Comparison of ENCODE assay signal across 1 cellular context in the genomic region with DNA sequence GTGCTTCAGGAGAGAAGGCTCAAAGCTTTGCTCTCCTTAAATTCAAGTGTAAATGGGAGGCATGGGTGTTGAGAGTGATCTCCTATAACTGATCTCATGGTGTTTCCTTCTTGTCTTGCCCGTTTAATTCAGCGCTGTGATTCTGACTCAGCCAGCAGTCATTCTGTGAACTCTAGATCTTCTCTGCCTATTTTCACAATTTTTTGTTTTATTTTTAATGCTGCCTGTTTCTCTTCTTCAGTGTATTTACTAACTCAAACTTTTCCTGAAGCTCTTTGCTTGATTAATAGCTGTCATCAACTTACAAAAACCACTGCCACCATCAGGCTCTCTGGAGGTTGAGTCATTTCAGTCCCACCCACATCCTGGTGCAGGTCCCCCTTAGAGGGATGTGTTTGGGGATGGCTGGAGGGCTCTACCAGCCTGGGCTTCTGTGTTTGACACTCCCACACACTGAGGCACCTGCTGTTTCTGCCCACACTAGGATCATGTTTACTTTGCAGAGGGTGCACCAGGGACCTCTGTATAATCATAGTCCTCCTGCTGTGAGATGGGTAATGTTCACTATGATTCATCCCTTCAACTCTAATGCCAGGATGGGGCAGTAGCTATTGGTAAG.
TF ChIP-seq lines count a peak whose summit lies in the region.

No MANE protein-coding gene starts in this region.

TF ChIP-seq in HEK293, 187 proteins besides CTCF, POLR2A, EP300 and RAD21 (continued from another document):
- TF ChIP-seq, protein P1, sequence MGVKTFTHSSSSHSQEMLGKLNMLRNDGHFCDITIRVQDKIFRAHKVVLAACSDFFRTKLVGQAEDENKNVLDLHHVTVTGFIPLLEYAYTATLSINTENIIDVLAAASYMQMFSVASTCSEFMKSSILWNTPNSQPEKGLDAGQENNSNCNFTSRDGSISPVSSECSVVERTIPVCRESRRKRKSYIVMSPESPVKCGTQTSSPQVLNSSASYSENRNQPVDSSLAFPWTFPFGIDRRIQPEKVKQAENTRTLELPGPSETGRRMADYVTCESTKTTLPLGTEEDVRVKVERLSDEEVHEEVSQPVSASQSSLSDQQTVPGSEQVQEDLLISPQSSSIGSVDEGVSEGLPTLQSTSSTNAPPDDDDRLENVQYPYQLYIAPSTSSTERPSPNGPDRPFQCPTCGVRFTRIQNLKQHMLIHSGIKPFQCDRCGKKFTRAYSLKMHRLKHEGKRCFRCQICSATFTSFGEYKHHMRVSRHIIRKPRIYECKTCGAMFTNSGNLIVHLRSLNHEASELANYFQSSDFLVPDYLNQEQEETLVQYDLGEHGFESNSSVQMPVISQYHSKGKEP (tag by site-specific recombination; IDR thresholded peaks at IDR 0.05), result no peak
- TF ChIP-seq FEZF1 (tag by site-specific recombination; IDR thresholded peaks at IDR 0.05), result no peak; the same call in 1 of the 2 replicates
- TF ChIP-seq ZNF629 (tag by site-specific recombination; IDR thresholded peaks at IDR 0.05), result peak; percentile 89
- no peak for TF ChIP-seq ZNF138 (tag by site-specific recombination; IDR thresholded peaks at IDR 0.05; ENCODE audit: borderline replicate concordance)
- no peak for TF ChIP-seq ZNF747 (tag by site-specific recombination; IDR thresholded peaks at IDR 0.05)
- no peak for TF ChIP-seq ZFP3 (tag by site-specific recombination; IDR thresholded peaks at IDR 0.05; ENCODE audit: low read depth)
- TF ChIP-seq ZBTB1 (tag by site-specific recombination; IDR thresholded peaks at IDR 0.05), result no peak
